8 cellular contexts compared by ENCODE assay signal in the genomic region with DNA sequence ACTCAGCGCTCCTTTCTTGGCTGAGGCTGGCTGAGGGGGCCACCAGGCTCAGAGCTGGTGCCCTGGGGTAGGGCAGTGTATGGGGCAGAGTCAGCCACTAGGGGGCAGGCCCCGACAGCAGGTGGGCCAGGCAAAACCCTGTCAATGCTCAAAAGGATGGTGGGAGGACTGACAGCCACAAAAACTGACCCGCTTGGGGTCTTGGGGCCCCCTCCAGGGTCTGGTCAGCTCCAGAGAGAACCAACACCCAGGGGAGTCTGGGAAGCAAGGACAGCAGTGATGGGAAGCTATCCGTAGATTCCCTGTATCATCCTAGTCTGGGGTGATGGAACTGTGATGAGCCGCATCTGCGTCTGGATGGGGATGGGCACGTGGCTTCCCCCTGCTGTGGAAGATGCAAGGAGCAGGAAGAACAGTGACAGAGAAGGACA.
DNase-seq lines count a peak whose midpoint lies in the region; ATAC-seq and TF ChIP-seq lines count a peak whose summit lies in the region.

No MANE protein-coding gene starts in this region.

- H3K4me3 Mint-ChIP-seq in activated CD8-positive, alpha-beta T cell treated with anti-CD3 and anti-CD28 coated beads for 36 hours, result no peak overlapping the region
- H3K4me3 Mint-ChIP-seq in osteocyte (ENCODE audit: unreplicated experiment), result no peak overlapping the region

- peak; percentile 93 for TF ChIP-seq CTCF in activated CD8-positive, alpha-beta T cell treated with anti-CD3 and anti-CD28 coated beads for 36 hours (IDR thresholded peaks at IDR 0.05)
- TF ChIP-seq CTCF in fibroblast of pulmonary artery (IDR thresholded peaks at IDR 0.05; ENCODE audit: low read length, missing control alignments) (peak; percentile 78), osteocyte (IDR thresholded peaks at IDR 0.05) (peak; percentile 97)

- H3K4me3 ChIP-seq in fibroblast of pulmonary artery (replicated peaks; ENCODE audit: low read depth, low read length), result no peak overlapping the region

- H3K36me3 Mint-ChIP-seq in activated CD8-positive, alpha-beta T cell treated with anti-CD3 and anti-CD28 coated beads for 36 hours (ENCODE audit: low read depth), result no peaks in the 10 kb centered on the region
- H3K36me3 Mint-ChIP-seq in osteocyte (ENCODE audit: unreplicated experiment), result no peaks in the 10 kb centered on the region

- intact Hi-C loops in activated CD8-positive, alpha-beta T cell treated with anti-CD3 and anti-CD28 coated beads for 36 hours (cut with micrococcal nuclease), result no loop called here

- CTCF ChIA-PET in activated CD8-positive, alpha-beta T cell treated with anti-CD3 and anti-CD28 coated beads for 36 hours (lab: Charles Lee), result interaction anchor here (0.7 to 2.6 kb wide), 13 partner anchors 8 to 1420 kb away, joined by 3 to 8 read pairs (median 4); a partner anchor contains a TSS

- POLR2A ChIA-PET in activated CD8-positive, alpha-beta T cell treated with anti-CD3 and anti-CD28 coated beads for 36 hours (lab: Charles Lee), result no interaction called here

- H3K9me3 Mint-ChIP-seq in activated CD8-positive, alpha-beta T cell treated with anti-CD3 and anti-CD28 coated beads for 36 hours, result no peaks in the 10 kb centered on the region
- H3K9me3 Mint-ChIP-seq in osteocyte (ENCODE audit: unreplicated experiment), result no peaks in the 10 kb centered on the region

- DNase-seq in D341Med (ENCODE audit: low spot score), result peak; percentile 60
- DNase-seq in LoVo (ENCODE audit: low spot score), result peak; percentile 10
- peak; percentile 73 for DNase-seq in activated CD8-positive, alpha-beta T cell treated with anti-CD3 and anti-CD28 coated beads for 36 hours
- peak; percentile 33 for DNase-seq in fibroblast of pulmonary artery (ENCODE audit: low read depth)
- DNase-seq in osteocyte (ENCODE audit: extremely low spot score, unreplicated experiment), result peak; percentile 88
- DNase-seq in NCI-H524 treated with DMSO at 0.1 percent for 48 hours (lab: John Stamatoyannopoulos, UW), result no peak

- no peaks in the 10 kb centered on the region for H3K27me3 Mint-ChIP-seq in activated CD8-positive, alpha-beta T cell treated with anti-CD3 and anti-CD28 coated beads for 36 hours
- H3K27me3 Mint-ChIP-seq in osteocyte (ENCODE audit: unreplicated experiment), result no peaks in the 10 kb centered on the region

- ATAC-seq in GM19452 (IDR thresholded peaks at IDR 0.05; ENCODE audit: unreplicated experiment) (peak; percentile 66), HG03565 (IDR thresholded peaks at IDR 0.05; ENCODE audit: unreplicated experiment) (no peak)
- peak; percentile 71 for ATAC-seq in activated CD8-positive, alpha-beta T cell treated with anti-CD3 and anti-CD28 coated beads for 36 hours

- H3K4me1 Mint-ChIP-seq in activated CD8-positive, alpha-beta T cell treated with anti-CD3 and anti-CD28 coated beads for 36 hours (ENCODE audit: low read depth), result no peaks in the 10 kb centered on the region
- peaks cover 14% of the 10 kb centered on the region for H3K4me1 Mint-ChIP-seq in osteocyte (ENCODE audit: unreplicated experiment)

- no peak overlapping the region for H3K27ac Mint-ChIP-seq in activated CD8-positive, alpha-beta T cell treated with anti-CD3 and anti-CD28 coated beads for 36 hours
- no peak overlapping the region for H3K27ac Mint-ChIP-seq in osteocyte (ENCODE audit: unreplicated experiment)
